ENCODE assay signal across 9 cellular contexts in genomic region chrX:48972214-48973164, GRCh38. TPM values are rescaled to one million over a fixed set of nuclear protein-coding genes. Genes with fewer than 3 reads are reported as not detected.
A peak's percentile ranks its signal among the peaks of the same experiment; 100 is the strongest.
DNase-seq lines count a peak whose midpoint lies in the region; ATAC-seq, FAIRE-seq and TF ChIP-seq lines count a peak whose summit lies in the region.
"Had no signal": no experiment of that assay in that cellular context is flagged by ENCODE, and none has a peak within 500 bp of the region (broad histone marks: within the 10 kb centered on the region; RNA-seq: fewer than 3 reads in every experiment).

No MANE protein-coding gene starts in this region.

- peak; percentile 75 for ATAC-seq in HepG2
- no peak for ATAC-seq in HG02973 (IDR thresholded peaks at IDR 0.05; ENCODE audit: unreplicated experiment)

- H3K27me3 Mint-ChIP-seq in dendritic cell treated with granulocyte-macrophage colony-stimulating factor and Interleukin-4, amounts not matched to agents 40 ng/mL and 50 ng/mL, for 4 days = peaks cover 13% of the 10 kb centered on the region

- intact Hi-C loops in dendritic cell treated with granulocyte-macrophage colony-stimulating factor and Interleukin-4, amounts not matched to agents 40 ng/mL and 50 ng/mL, for 4 days (cut with micrococcal nuclease) = no loop called here
- intact Hi-C loops in HepG2 (cut with micrococcal nuclease; ENCODE audit: unreplicated experiment) = no loop called here
- intact Hi-C loops in stomach (cut with DNase I; ENCODE audit: low total_unique reads) = no loop called here

- H4K20me1 ChIP-seq in SU-DHL-6 (ENCODE audit: low read depth, low read length) (no peaks in the 10 kb centered on the region), HepG2 (ENCODE audit: insufficient read depth, low read length) (no peaks in the 10 kb centered on the region)

- no peaks in the 10 kb centered on the region for H3K36me3 ChIP-seq in SU-DHL-6 (ENCODE audit: low read length)
- H3K36me3 ChIP-seq in HepG2 (replicated peaks in 1 of 2; ENCODE audit: control insufficient read depth in 1 of 2, insufficient read depth in 2 of 2, low read length in 2 of 2) = peaks cover 0 to 1% of the 10 kb centered on the region in 2 experiments; a peak in 1 of 5 replicates
- peaks cover 0 to 41% (median 40%) of the 10 kb centered on the region in 4 donors for H3K36me3 ChIP-seq in stomach

- H3K9me3 Mint-ChIP-seq in dendritic cell treated with granulocyte-macrophage colony-stimulating factor and Interleukin-4, amounts not matched to agents 40 ng/mL and 50 ng/mL, for 4 days = no peaks in the 10 kb centered on the region

- H3K9me2 ChIP-seq in SU-DHL-6 (replicated peaks; ENCODE audit: insufficient read depth, low read length) = no peaks in the 10 kb centered on the region

- H3K4me2 ChIP-seq in SU-DHL-6 (ENCODE audit: low read depth, low read length, poor library complexity, severe bottlenecking) (no peak overlapping the region), HepG2 (ENCODE audit: low read depth, low read length) (peak overlapping the region; percentile 47; the same call in 1 of the 2 replicates)

- H3K4me3 ChIP-seq in SU-DHL-6 (ENCODE audit: insufficient read depth, low read length, poor library complexity, severe bottlenecking) = no peak overlapping the region
- peak overlapping the region in 1 of 3 experiments; percentile 40; a peak in 1 of 6 replicates for H3K4me3 ChIP-seq in HepG2 (replicated peaks in 1 of 3; ENCODE audit: insufficient read depth in 1 of 3, low read depth in 2 of 3, low read length in 3 of 3)
- peak overlapping the region; percentile 36 to 43 (median 36) for H3K4me3 ChIP-seq in stomach

- peak; percentile 24 for DNase-seq in D721Med (ENCODE audit: insufficient read length, low spot score)
- peak; percentile 81 for DNase-seq in HuH-7 (ENCODE audit: low spot score)
- peak; percentile 16 for DNase-seq in HepG2 (ENCODE audit: low spot score)
- peak; percentile 40 for DNase-seq in stomach
- DNase-seq in activated gamma-delta T cell (lab: John Stamatoyannopoulos, UW) = no peak

- H3K27me3 ChIP-seq in SU-DHL-6 (ENCODE audit: low read length) (no peaks in the 10 kb centered on the region), HepG2 (ENCODE audit: control insufficient read depth in 1 of 2, insufficient read depth in 2 of 2, low read length in 2 of 2) (no peaks in the 10 kb centered on the region), stomach (no peaks in the 10 kb centered on the region)

- H3F3A ChIP-seq in SU-DHL-6 (ENCODE audit: insufficient read depth) = no peaks in the 10 kb centered on the region

- no peak overlapping the region for H3K9ac ChIP-seq in SU-DHL-6 (ENCODE audit: low read length)
- H3K9ac ChIP-seq in HepG2 (ENCODE audit: insufficient read depth, low read depth, low read length) = no peak overlapping the region

- no peak overlapping the region for H3K27ac Mint-ChIP-seq in dendritic cell treated with granulocyte-macrophage colony-stimulating factor and Interleukin-4, amounts not matched to agents 40 ng/mL and 50 ng/mL, for 4 days

- peak overlapping the region; percentile 27 for H3K4me3 Mint-ChIP-seq in dendritic cell treated with granulocyte-macrophage colony-stimulating factor and Interleukin-4, amounts not matched to agents 40 ng/mL and 50 ng/mL, for 4 days

- BruUV-seq in HepG2 (replicated peaks; lab: Mats Ljungman, UMichigan) = no TSS peak

- H2AFZ ChIP-seq in SU-DHL-6 (ENCODE audit: low read depth, low read length, severe bottlenecking) = no peak overlapping the region
- no peak overlapping the region for H2AFZ ChIP-seq in HepG2 (ENCODE audit: low read length)

- TF ChIP-seq CTCF in D721Med (IDR thresholded peaks at IDR 0.05; ENCODE audit: insufficient read depth, missing control alignments) (peak; percentile 47), SU-DHL-6 (IDR thresholded peaks at IDR 0.05; ENCODE audit: insufficient read depth, low read length, poor library complexity, severe bottlenecking) (peak; percentile 61), HepG2 (CRISPR knock-in tag; IDR thresholded peaks at IDR 0.05) (peak; percentile 66), stomach (IDR thresholded peaks at IDR 0.05) (peak in 5 of 7 experiments; percentile 16 to 41 (median 26))

- TF ChIP-seq EP300 in HepG2 (IDR thresholded peaks at IDR 0.05; ENCODE audit: low read depth in 2 of 2, low read length in 2 of 2) (no peak), HepG2 (CRISPR knock-in tag; IDR thresholded peaks at IDR 0.05; ENCODE audit: borderline replicate concordance) (no peak), stomach (IDR thresholded peaks at IDR 0.05) (no peak)

- 73% methylated on average over 4 of the region's 13 CpGs for WGBS in HepG2 (ENCODE audit: low lambda C conversion rate)
- 19 to 43% (median 34%) methylated on average over 6 to 13 of the region's 13 CpGs for WGBS in stomach, 5 donors

- no peak for TF ChIP-seq RAD21 in HepG2 (CRISPR knock-in tag; IDR thresholded peaks at IDR 0.05)

- POLR2A ChIA-PET in HepG2 (lab: Yijun Ruan, JAX) = no interaction called here

- H3K4me1 Mint-ChIP-seq in dendritic cell treated with granulocyte-macrophage colony-stimulating factor and Interleukin-4, amounts not matched to agents 40 ng/mL and 50 ng/mL, for 4 days (ENCODE audit: low read depth) = peaks cover 25% of the 10 kb centered on the region

- CTCF ChIA-PET in HepG2 (lab: Yijun Ruan, JAX; ENCODE audit: low intra/inter-chr PET ratio, low total read pairs) = no interaction called here

- FAIRE-seq in D721Med (lab: Jason Lieb, UNC) (no peak), HepG2 (lab: Jason Lieb, UNC) (peak; percentile 75)
- FAIRE-seq: TTC549 had no signal

- TF ChIP-seq POLR2A in HepG2 (IDR thresholded peaks at IDR 0.05; ENCODE audit: insufficient read depth in 1 of 2, low read depth in 2 of 2, low read length in 2 of 2) = no peak
- no peak for TF ChIP-seq POLR2A in stomach (IDR thresholded peaks at IDR 0.05)

- H3K79me2 ChIP-seq in SU-DHL-6 (ENCODE audit: insufficient read depth, low read length) (no peaks in the 10 kb centered on the region), HepG2 (ENCODE audit: insufficient read depth, low read length) (no peaks in the 10 kb centered on the region)

- H3K27ac ChIP-seq in SU-DHL-6 (ENCODE audit: low read depth, low read length) (no peak overlapping the region), HepG2 (ENCODE audit: extremely low read length, insufficient read depth, low read length) (no peak overlapping the region), stomach (peak overlapping the region; percentile 14 to 71 (median 48))

- peaks cover 48% of the 10 kb centered on the region for H3K36me3 Mint-ChIP-seq in dendritic cell treated with granulocyte-macrophage colony-stimulating factor and Interleukin-4, amounts not matched to agents 40 ng/mL and 50 ng/mL, for 4 days (ENCODE audit: low read depth)

- H3K4me1 ChIP-seq in HepG2 (ENCODE audit: insufficient read depth, low read length) (peaks cover 11% of the 10 kb centered on the region), stomach (peaks cover 0 to 18% (median 15%) of the 10 kb centered on the region in 4 donors)

- H3K9me3 ChIP-seq in SU-DHL-6 (ENCODE audit: insufficient read depth, low read length) (no peaks in the 10 kb centered on the region), HepG2 (ENCODE audit: low read length) (no peaks in the 10 kb centered on the region), stomach (no peaks in the 10 kb centered on the region)

- in situ Hi-C loops in HepG2 (cut with HindIII; ENCODE audit: extremely low pct_ligation_motif_present, low pct_unique_long_range_greater_than_20kb) = no loop called here

RNA-seq across cellular contexts. Expression of gene KCND1, which starts 0.8 kb away (rescaled TPM):
- total RNA-seq in HepG2 (2016; rRNA removed; fragmentation: Illumina TruSeq; extraction: Trizol) = 0.07 TPM in 1 of 2 replicates, not detected in the other
- total RNA-seq in HepG2 (2016; cell fraction: cytosol; rRNA removed; fragmentation: Illumina TruSeq; extraction: Trizol; ENCODE audit: low read depth) = not detected in 2 replicates
- 0.04 TPM in 1 of 2 replicates, not detected in the other for total RNA-seq in HepG2 (2016; cell fraction: insoluble cytoplasmic fraction; rRNA removed; fragmentation: Illumina TruSeq; extraction: Trizol)
- not detected in 2 replicates for total RNA-seq in HepG2 (2016; cell fraction: membrane; rRNA removed; fragmentation: Illumina TruSeq; extraction: Trizol)
- 0.09 TPM in 1 of 2 replicates, not detected in the other for total RNA-seq in HepG2 (2016; cell fraction: nucleus; rRNA removed; fragmentation: Illumina TruSeq; extraction: Trizol)
- 0.30 and 1.1 TPM in 2 replicates for polyA plus RNA-seq in HepG2 (2011; rRNA removed)
- polyA plus RNA-seq in HepG2 (2011; cell fraction: cytosol; rRNA removed) = 0.08 and 0.10 TPM in 2 replicates
- polyA plus RNA-seq in HepG2 (2011; cell fraction: nucleus; rRNA removed) = 4.7 and 7.7 TPM in 2 replicates
- polyA plus RNA-seq in HepG2 (2012) = 0.68 and 1.8 TPM in 2 replicates
- polyA plus RNA-seq in HepG2 (2016; cell fraction: cytosol; fragmentation: Illumina TruSeq; extraction: Trizol; ENCODE audit: low read depth) = 0.02 TPM in 1 of 2 replicates, not detected in the other
- 0.04 TPM in 1 of 2 replicates, not detected in the other for polyA plus RNA-seq in HepG2 (2016; cell fraction: insoluble cytoplasmic fraction; fragmentation: Illumina TruSeq; extraction: Trizol; ENCODE audit: low read depth)
- polyA plus RNA-seq in HepG2 (2016; cell fraction: membrane; fragmentation: Illumina TruSeq; extraction: Trizol; ENCODE audit: low read depth) = not detected in 2 replicates
- 0.56 and 0.63 TPM in 2 replicates for polyA plus RNA-seq in HepG2 (2016; cell fraction: nucleus; fragmentation: Illumina TruSeq; extraction: Trizol; ENCODE audit: insufficient read depth, low read depth)
- 0.40 and 0.68 TPM in 2 replicates for polyA minus RNA-seq in HepG2 (2011; rRNA and poly(A)+ RNA removed; ENCODE audit: low replicate concordance)
- polyA minus RNA-seq in HepG2 (2011; cell fraction: cytosol; rRNA and poly(A)+ RNA removed) = not detected in 2 replicates
- 0.52 and 0.87 TPM in 2 replicates for polyA minus RNA-seq in HepG2 (2011; cell fraction: nucleus; rRNA and poly(A)+ RNA removed)
- total RNA-seq in stomach = 1 to 10 TPM in 1 of 5 donors, under 1 TPM in 1, not detected in 3; 0.45 to 2.4 TPM
- under 1 TPM; 0.15 to 0.68 (median 0.19) TPM for polyA plus RNA-seq in stomach

RNA-seq across cellular contexts. Expression of gene OTUD5, which starts 15.1 kb away (rescaled TPM):
- 16.9 and 18.4 TPM in 2 replicates for total RNA-seq in HepG2 (2016; rRNA removed; fragmentation: Illumina TruSeq; extraction: Trizol)
- total RNA-seq in HepG2 (2016; cell fraction: cytosol; rRNA removed; fragmentation: Illumina TruSeq; extraction: Trizol; ENCODE audit: low read depth) = 7.3 and 7.9 TPM in 2 replicates
- 15.3 and 18.1 TPM in 2 replicates for total RNA-seq in HepG2 (2016; cell fraction: insoluble cytoplasmic fraction; rRNA removed; fragmentation: Illumina TruSeq; extraction: Trizol)
- total RNA-seq in HepG2 (2016; cell fraction: membrane; rRNA removed; fragmentation: Illumina TruSeq; extraction: Trizol) = 13.3 and 13.6 TPM in 2 replicates
- 11.1 and 13.9 TPM in 2 replicates for total RNA-seq in HepG2 (2016; cell fraction: nucleus; rRNA removed; fragmentation: Illumina TruSeq; extraction: Trizol)
- 42.2 and 44.8 TPM in 2 replicates for polyA plus RNA-seq in HepG2 (2011; rRNA removed)
- polyA plus RNA-seq in HepG2 (2011; cell fraction: cytosol; rRNA removed) = 29.5 and 29.7 TPM in 2 replicates
- polyA plus RNA-seq in HepG2 (2011; cell fraction: nucleus; rRNA removed) = 74.0 and 78.6 TPM in 2 replicates
- polyA plus RNA-seq in HepG2 (2012) = 30.8 and 34.7 TPM in 2 replicates
- 14.5 and 15.7 TPM in 2 replicates for polyA plus RNA-seq in HepG2 (2016; cell fraction: cytosol; fragmentation: Illumina TruSeq; extraction: Trizol; ENCODE audit: low read depth)
- 20.0 and 25.8 TPM in 2 replicates for polyA plus RNA-seq in HepG2 (2016; cell fraction: insoluble cytoplasmic fraction; fragmentation: Illumina TruSeq; extraction: Trizol; ENCODE audit: low read depth)
- polyA plus RNA-seq in HepG2 (2016; cell fraction: membrane; fragmentation: Illumina TruSeq; extraction: Trizol; ENCODE audit: low read depth) = 18.9 and 22.2 TPM in 2 replicates
- polyA plus RNA-seq in HepG2 (2016; cell fraction: nucleus; fragmentation: Illumina TruSeq; extraction: Trizol; ENCODE audit: insufficient read depth, low read depth) = 32.8 and 33.6 TPM in 2 replicates
- polyA minus RNA-seq in HepG2 (2011; rRNA and poly(A)+ RNA removed; ENCODE audit: low replicate concordance) = 40.8 and 110 TPM in 2 replicates
- polyA minus RNA-seq in HepG2 (2011; cell fraction: cytosol; rRNA and poly(A)+ RNA removed) = 20.0 and 21.9 TPM in 2 replicates
- 14.8 and 17.9 TPM in 2 replicates for polyA minus RNA-seq in HepG2 (2011; cell fraction: nucleus; rRNA and poly(A)+ RNA removed)
- total RNA-seq in stomach = 100 to 1,000 TPM in 1 of 5 donors, 10 to 100 TPM in 4; 16.1 to 163 (median 18.1) TPM
- polyA plus RNA-seq in stomach = 10 to 100 TPM; 23.0 to 26.4 (median 25.5) TPM

RNA-seq across cellular contexts. Expression of gene GRIPAP1, which starts 29.6 kb away (rescaled TPM):
- total RNA-seq in HepG2 (2016; rRNA removed; fragmentation: Illumina TruSeq; extraction: Trizol) (15.0 and 16.1 TPM in 2 replicates), stomach (100 to 1,000 TPM in 1 of 5 donors, 10 to 100 TPM in 4; 30.7 to 127 (median 58.9) TPM)
- total RNA-seq in HepG2 (2016; cell fraction: cytosol; rRNA removed; fragmentation: Illumina TruSeq; extraction: Trizol; ENCODE audit: low read depth) = 1.7 and 2.0 TPM in 2 replicates
- total RNA-seq in HepG2 (2016; cell fraction: insoluble cytoplasmic fraction; rRNA removed; fragmentation: Illumina TruSeq; extraction: Trizol) = 14.6 and 16.4 TPM in 2 replicates
- 3.5 and 4.0 TPM in 2 replicates for total RNA-seq in HepG2 (2016; cell fraction: membrane; rRNA removed; fragmentation: Illumina TruSeq; extraction: Trizol)
- total RNA-seq in HepG2 (2016; cell fraction: nucleus; rRNA removed; fragmentation: Illumina TruSeq; extraction: Trizol) = 12.0 and 14.5 TPM in 2 replicates
- polyA plus RNA-seq in HepG2 (2011; rRNA removed) (22.6 and 24.7 TPM in 2 replicates), stomach (10 to 100 TPM; 15.6 to 21.0 (median 16.3) TPM)
- 12.3 and 13.1 TPM in 2 replicates for polyA plus RNA-seq in HepG2 (2011; cell fraction: cytosol; rRNA removed)
- polyA plus RNA-seq in HepG2 (2011; cell fraction: nucleus; rRNA removed) = 95.2 and 107 TPM in 2 replicates
- 19.3 and 22.4 TPM in 2 replicates for polyA plus RNA-seq in HepG2 (2012)
- 0.53 and 0.80 TPM in 2 replicates for polyA plus RNA-seq in HepG2 (2016; cell fraction: cytosol; fragmentation: Illumina TruSeq; extraction: Trizol; ENCODE audit: low read depth)
- polyA plus RNA-seq in HepG2 (2016; cell fraction: insoluble cytoplasmic fraction; fragmentation: Illumina TruSeq; extraction: Trizol; ENCODE audit: low read depth) = 16.6 and 18.3 TPM in 2 replicates
- 1.8 and 1.9 TPM in 2 replicates for polyA plus RNA-seq in HepG2 (2016; cell fraction: membrane; fragmentation: Illumina TruSeq; extraction: Trizol; ENCODE audit: low read depth)
- 42.4 and 61.4 TPM in 2 replicates for polyA plus RNA-seq in HepG2 (2016; cell fraction: nucleus; fragmentation: Illumina TruSeq; extraction: Trizol; ENCODE audit: insufficient read depth, low read depth)
- polyA minus RNA-seq in HepG2 (2011; rRNA and poly(A)+ RNA removed; ENCODE audit: low replicate concordance) = 11.0 and 38.4 TPM in 2 replicates
- 5.4 and 5.6 TPM in 2 replicates for polyA minus RNA-seq in HepG2 (2011; cell fraction: cytosol; rRNA and poly(A)+ RNA removed)
- polyA minus RNA-seq in HepG2 (2011; cell fraction: nucleus; rRNA and poly(A)+ RNA removed) = 19.6 and 21.1 TPM in 2 replicates

RNA-seq across cellular contexts. Expression of gene PIM2, which starts 53.7 kb away (rescaled TPM):
- total RNA-seq in HepG2 (2016; rRNA removed; fragmentation: Illumina TruSeq; extraction: Trizol) (13.0 and 14.4 TPM in 2 replicates), stomach (10 to 100 TPM in 2 of 5 donors, 1 to 10 TPM in 3; 1.2 to 33.2 (median 9.6) TPM)
- 1.7 and 2.6 TPM in 2 replicates for total RNA-seq in HepG2 (2016; cell fraction: cytosol; rRNA removed; fragmentation: Illumina TruSeq; extraction: Trizol; ENCODE audit: low read depth)
- 11.9 and 13.2 TPM in 2 replicates for total RNA-seq in HepG2 (2016; cell fraction: insoluble cytoplasmic fraction; rRNA removed; fragmentation: Illumina TruSeq; extraction: Trizol)
- 5.9 and 6.5 TPM in 2 replicates for total RNA-seq in HepG2 (2016; cell fraction: membrane; rRNA removed; fragmentation: Illumina TruSeq; extraction: Trizol)
- 7.9 and 8.0 TPM in 2 replicates for total RNA-seq in HepG2 (2016; cell fraction: nucleus; rRNA removed; fragmentation: Illumina TruSeq; extraction: Trizol)
- polyA plus RNA-seq in HepG2 (2011; rRNA removed) (15.8 and 17.4 TPM in 2 replicates), stomach (10 to 100 TPM in 2 of 3 donors, 1 to 10 TPM in 1; 7.3 to 12.7 (median 10.3) TPM)
- 10.3 and 10.6 TPM in 2 replicates for polyA plus RNA-seq in HepG2 (2011; cell fraction: cytosol; rRNA removed)
- 14.3 and 17.5 TPM in 2 replicates for polyA plus RNA-seq in HepG2 (2011; cell fraction: nucleus; rRNA removed)
- polyA plus RNA-seq in HepG2 (2012) = 10.1 and 10.6 TPM in 2 replicates
- polyA plus RNA-seq in HepG2 (2016; cell fraction: cytosol; fragmentation: Illumina TruSeq; extraction: Trizol; ENCODE audit: low read depth) = 1.1 TPM in 2 replicates
- polyA plus RNA-seq in HepG2 (2016; cell fraction: insoluble cytoplasmic fraction; fragmentation: Illumina TruSeq; extraction: Trizol; ENCODE audit: low read depth) = 14.0 and 15.2 TPM in 2 replicates
- polyA plus RNA-seq in HepG2 (2016; cell fraction: membrane; fragmentation: Illumina TruSeq; extraction: Trizol; ENCODE audit: low read depth) = 3.5 and 4.0 TPM in 2 replicates
- 11.4 and 16.3 TPM in 2 replicates for polyA plus RNA-seq in HepG2 (2016; cell fraction: nucleus; fragmentation: Illumina TruSeq; extraction: Trizol; ENCODE audit: insufficient read depth, low read depth)
- 17.3 and 37.4 TPM in 2 replicates for polyA minus RNA-seq in HepG2 (2011; rRNA and poly(A)+ RNA removed; ENCODE audit: low replicate concordance)
- polyA minus RNA-seq in HepG2 (2011; cell fraction: cytosol; rRNA and poly(A)+ RNA removed) = 4.9 and 5.8 TPM in 2 replicates
- 8.5 and 10.9 TPM in 2 replicates for polyA minus RNA-seq in HepG2 (2011; cell fraction: nucleus; rRNA and poly(A)+ RNA removed)

Comparison
In these comparisons a context has a peak if more than half of its experiments do, and no peak if none do; other contexts are left out.
1. H3K27ac ChIP-seq: peak in stomach (5 of 5); none in SU-DHL-6 (single experiment) and HepG2 (single experiment).
2. Peak in every context shown above with its lines, with median percentiles within 50 percentile points of each other: CTCF ChIP-seq.